24 cellular contexts compared by ENCODE assay signal in genomic region chr21:35006248-35006647, GRCh38. TPM values are rescaled to one million over a fixed set of nuclear protein-coding genes. Genes with fewer than 3 reads are reported as not detected.
A peak's percentile ranks its signal among the peaks of the same experiment; 100 is the strongest.
DNase-seq lines count a peak whose midpoint lies in the region; ATAC-seq, FAIRE-seq and TF ChIP-seq lines count a peak whose summit lies in the region.
"Had no signal": no experiment of that assay in that cellular context is flagged by ENCODE, and none has a peak within 500 bp of the region (broad histone marks: within the 10 kb centered on the region; RNA-seq: fewer than 3 reads in every experiment).

No MANE protein-coding gene starts in this region.

- H3K4me2 ChIP-seq in IMR-90 (ENCODE audit: low read depth, low read length) (no peak overlapping the region), K562 (ENCODE audit: insufficient read depth, low read length) (no peak overlapping the region)
- H3K4me2 ChIP-seq: GM23338, SK-N-SH had no signal

- peak overlapping the region; percentile 75 for H3K27ac Mint-ChIP-seq in CD4-positive, alpha-beta T cell
- H3K27ac Mint-ChIP-seq: GM23338 had no signal

- H3K18ac ChIP-seq in IMR-90 (ENCODE audit: low read depth, low read length), result no peak overlapping the region

- H2BK5ac ChIP-seq in IMR-90 (ENCODE audit: low read depth, low read length, poor library complexity, severe bottlenecking), result no peak overlapping the region

- H4K20me1 ChIP-seq in IMR-90 (ENCODE audit: insufficient read depth, low read length) (no peaks in the 10 kb centered on the region), K562 (replicated peaks; ENCODE audit: control insufficient read depth, insufficient read depth, low read length) (no peaks in the 10 kb centered on the region)

- H3K36me3 ChIP-seq in IMR-90 (ENCODE audit: control insufficient read depth, insufficient read depth, low read length), result no peaks in the 10 kb centered on the region
- H3K36me3 ChIP-seq in K562 (ENCODE audit: control insufficient read depth, insufficient read depth, low read length), result no peaks in the 10 kb centered on the region
- peaks cover 4% of the 10 kb centered on the region for H3K36me3 ChIP-seq in neutrophil
- no peaks in the 10 kb centered on the region for H3K36me3 ChIP-seq in colonic mucosa
- H3K36me3 ChIP-seq: HAP-1 had no signal

- peak overlapping the region; percentile 48; the same call in 1 of the 2 replicates for H3K14ac ChIP-seq in IMR-90 (replicated peaks; ENCODE audit: low read depth, low read length)

- H2BK120ac ChIP-seq in IMR-90 (ENCODE audit: low read depth, low read length), result peak overlapping the region; percentile 94

- BruUV-seq in IMR-90 (replicated peaks; lab: Mats Ljungman, UMichigan), result no TSS peak
- BruUV-seq in K562 (replicated peaks; lab: Mats Ljungman, UMichigan), result no TSS peak

- TF ChIP-seq EP300 in K562 (IDR thresholded peaks at IDR 0.05; ENCODE audit: low read length), result no peak

- no peak overlapping the region for H3K56ac ChIP-seq in IMR-90 (ENCODE audit: extremely low read depth, insufficient read depth, low read length)

- peak overlapping the region; percentile 5 for H2AK5ac ChIP-seq in IMR-90 (ENCODE audit: low read depth, low read length)

- no peaks in the 10 kb centered on the region for H3K79me2 ChIP-seq in K562 (ENCODE audit: control insufficient read depth, insufficient read depth, low read length)

- peaks cover 23% of the 10 kb centered on the region for H3K9me1 ChIP-seq in IMR-90 (ENCODE audit: insufficient read depth, low read length)
- H3K9me1 ChIP-seq in K562 (ENCODE audit: control insufficient read depth, insufficient read depth, low read length), result no peaks in the 10 kb centered on the region

- in situ Hi-C loops in IMR-90 (cut with MboI; ENCODE audit: low sequenced_read_pairs) (no loop called here), K562 (cut with MboI) (no loop called here)

- dilution Hi-C loops in IMR-90 (cut with HindIII; ENCODE audit: low sequenced_read_pairs, unreplicated experiment), result no loop called here

- H3K27ac ChIP-seq in CD4-positive, alpha-beta T cell (ENCODE audit: low read depth, low read length), result no peak overlapping the region
- H3K27ac ChIP-seq in IMR-90 (ENCODE audit: insufficient read depth, low read length) (no peak overlapping the region), K562 (ENCODE audit: extremely low read depth, low read depth, low read length) (no peak overlapping the region), neutrophil (peak overlapping the region; percentile 35), colonic mucosa (no peak overlapping the region)
- H3K27ac ChIP-seq: C4-2B, HL-60 had no signal

- TF ChIP-seq CTCF in CD4-positive, alpha-beta T cell (IDR thresholded peaks at IDR 0.05), result no peak
- TF ChIP-seq CTCF in IMR-90 (conservative IDR thresholded peaks at IDR 0.05; ENCODE audit: low read depth, low read length) (no peak), K562 (IDR thresholded peaks at IDR 0.05 in 2 of 3, conservative IDR thresholded peaks at IDR 0.05 in 1 of 3; ENCODE audit: insufficient read depth in 2 of 3, low read depth in 1 of 3, low read length in 3 of 3) (no peak), neutrophil (IDR thresholded peaks at IDR 0.05) (no peak), colonic mucosa (IDR thresholded peaks at IDR 0.05) (no peak)

- H2AFZ ChIP-seq in IMR-90 (replicated peaks; ENCODE audit: low read length, poor library complexity) (no peak overlapping the region), K562 (ENCODE audit: low read depth, low read length) (peak overlapping the region; percentile 7; the same call in 1 of the 2 replicates)
- H2AFZ ChIP-seq: GM23338 had no signal

- H3K4me1 ChIP-seq in IMR-90 (ENCODE audit: control insufficient read depth, insufficient read depth, low read length), result peaks cover 15% of the 10 kb centered on the region
- H3K4me1 ChIP-seq in K562 (replicated peaks in 1 of 2; ENCODE audit: control insufficient read depth in 2 of 2, insufficient read depth in 2 of 2, low read length in 2 of 2), result peaks cover 3 to 28% of the 10 kb centered on the region in 2 experiments; a peak in 4 of 5 replicates
- peaks cover 8 to 21% of the 10 kb centered on the region in 2 experiments for H3K4me1 ChIP-seq in neutrophil (ENCODE audit: control insufficient read depth in 1 of 2, insufficient read depth in 1 of 2, low read depth in 1 of 2, low read length in 1 of 2)
- no peaks in the 10 kb centered on the region for H3K4me1 ChIP-seq in colonic mucosa
- H3K4me1 ChIP-seq: HAP-1 had no signal

- no peak for FAIRE-seq in K562 (lab: Jason Lieb, UNC)
- FAIRE-seq: G401.6, GM12892, HepG2 had no signal

- no peaks in the 10 kb centered on the region for H3K27me3 Mint-ChIP-seq in CD4-positive, alpha-beta T cell

- peak overlapping the region; percentile 89 for H3K4ac ChIP-seq in IMR-90 (ENCODE audit: low read depth, low read length)

- H3K36me3 Mint-ChIP-seq in CD4-positive, alpha-beta T cell (ENCODE audit: low read depth), result peaks cover 72% of the 10 kb centered on the region

- no peak overlapping the region; a peak in 1 of 4 replicates for H4K8ac ChIP-seq in IMR-90 (ENCODE audit: low read depth in 2 of 2, low read length in 2 of 2)

- no peaks in the 10 kb centered on the region for H3K9me3 ChIP-seq in CD4-positive, alpha-beta T cell (ENCODE audit: control insufficient read depth, low read length)
- H3K9me3 ChIP-seq in IMR-90 (ENCODE audit: control insufficient read depth, insufficient read depth, low read length), result no peaks in the 10 kb centered on the region
- H3K9me3 ChIP-seq in K562 (replicated peaks; ENCODE audit: control insufficient read depth, insufficient read depth, low read depth, low read length), result no peaks in the 10 kb centered on the region
- no peaks in the 10 kb centered on the region for H3K9me3 ChIP-seq in neutrophil
- H3K9me3 ChIP-seq in colonic mucosa, result no peaks in the 10 kb centered on the region
- H3K9me3 ChIP-seq: HAP-1, SK-N-SH had no signal

- H2BK20ac ChIP-seq in IMR-90 (ENCODE audit: low read depth, low read length), result peak overlapping the region; percentile 11; the same call in 1 of the 2 replicates

- peak overlapping the region; percentile 90; the same call in 1 of the 3 replicates for H2BK15ac ChIP-seq in IMR-90 (ENCODE audit: low read depth, low read length)

- H4K5ac ChIP-seq in IMR-90 (ENCODE audit: low read depth, low read length), result no peak overlapping the region

- H3K9ac ChIP-seq in IMR-90 (ENCODE audit: low read depth, low read length) (no peak overlapping the region), K562 (ENCODE audit: insufficient read depth in 1 of 2, low read depth in 2 of 2, low read length in 2 of 2) (no peak overlapping the region), colonic mucosa (ENCODE audit: low read depth in 2 of 2, low read length in 2 of 2) (no peak overlapping the region)
- H3K9ac ChIP-seq: SK-N-SH had no signal

- no peak overlapping the region for H3K4me3 ChIP-seq in IMR-90 (ENCODE audit: insufficient read depth, low read depth, low read length)
- no peak overlapping the region for H3K4me3 ChIP-seq in K562
- H3K4me3 ChIP-seq in neutrophil (ENCODE audit: low read depth in 1 of 2, low read length in 1 of 2), result no peak overlapping the region
- no peak overlapping the region for H3K4me3 ChIP-seq in colonic mucosa
- H3K4me3 ChIP-seq: GM23338, HAP-1 had no signal

- ATAC-seq in CD4-positive, alpha-beta T cell (ENCODE audit: poor library complexity), result no peak
- ATAC-seq in IMR-90 (ENCODE audit: low read depth) (no peak), K562 (no peak)
- ATAC-seq: GM23338, HepG2, Panc1 had no signal

- no peak for TF ChIP-seq POLR2A in IMR-90 (IDR thresholded peaks at IDR 0.05; ENCODE audit: low read depth, low read length)
- no peak for TF ChIP-seq POLR2A in K562 (conservative IDR thresholded peaks at IDR 0.05)

- CTCF ChIA-PET in CD4-positive, alpha-beta T cell (lab: Charles Lee), result interaction anchor here (1.0 to 2.0 kb wide), 2 partner anchors 23 to 117 kb away, joined by 3 to 6 read pairs; no protein-coding TSS in a partner anchor
- CTCF ChIA-PET in IMR-90 (lab: Yijun Ruan, JAX), result no interaction called here
- CTCF ChIA-PET in K562 (lab: Yijun Ruan, JAX; ENCODE audit: low intra/inter-chr PET ratio), result no interaction called here

- peaks cover 0 to 20% of the 10 kb centered on the region in 2 experiments; a peak in 2 of 4 replicates for H3K79me1 ChIP-seq in IMR-90 (ENCODE audit: low read depth in 1 of 2, low read length in 2 of 2)

- POLR2A ChIA-PET in CD4-positive, alpha-beta T cell (lab: Charles Lee), result interaction anchor here (1.0 to 1.5 kb wide), 2 partner anchors 18 to 19 kb away, joined by 3 to 6 read pairs; no protein-coding TSS in a partner anchor
- POLR2A ChIA-PET in IMR-90 (lab: Charles Lee; ENCODE audit: unreplicated experiment), result no interaction called here
- POLR2A ChIA-PET in K562 (lab: Yijun Ruan, JAX), result interaction anchor here (1.0 to 2.0 kb wide), 4 partner anchors 10 to 20 kb away, joined by 3 to 5 read pairs (median 4); no protein-coding TSS in a partner anchor

- H3K4me1 Mint-ChIP-seq in CD4-positive, alpha-beta T cell (ENCODE audit: low read depth), result peaks cover 98% of the 10 kb centered on the region
- H3K4me1 Mint-ChIP-seq: GM23338 had no signal

- WGBS in IMR-90 (ENCODE audit: extremely low coverage in 2 of 2, insufficient read length in 1 of 2), 2 experiments, result 100% methylated on average over 2 of the region's 3 CpGs; no CpG with 5 or more reads in 1 of the 2 experiments
- 78% methylated on average over 3 of the region's 3 CpGs for WGBS in K562 (ENCODE audit: insufficient coverage, low coverage, missing lambda C conversion rate)

- H3K4me3 Mint-ChIP-seq in CD4-positive, alpha-beta T cell, result peak overlapping the region; percentile 1
- H3K4me3 Mint-ChIP-seq: GM23338 had no signal

- TF ChIP-seq RAD21 in IMR-90 (IDR thresholded peaks at IDR 0.05; ENCODE audit: low read length) (no peak), K562 (CRISPR knock-in tag; conservative IDR thresholded peaks at IDR 0.05 in 1 of 2, IDR thresholded peaks at IDR 0.05 in 1 of 2) (no peak)

- H2AK9ac ChIP-seq in IMR-90 (replicated peaks; ENCODE audit: low read depth, low read length, poor library complexity), result no peak overlapping the region

- no peaks in the 10 kb centered on the region for H3K27me3 ChIP-seq in CD4-positive, alpha-beta T cell (ENCODE audit: control insufficient read depth, insufficient read depth, low read length)
- no peaks in the 10 kb centered on the region for H3K27me3 ChIP-seq in IMR-90 (ENCODE audit: control insufficient read depth, insufficient read depth, low read length)
- no peaks in the 10 kb centered on the region for H3K27me3 ChIP-seq in K562 (ENCODE audit: control insufficient read depth in 2 of 2, insufficient read depth in 2 of 2, low read length in 2 of 2)
- no peaks in the 10 kb centered on the region for H3K27me3 ChIP-seq in neutrophil
- H3K27me3 ChIP-seq in colonic mucosa, result no peaks in the 10 kb centered on the region

- no peaks in the 10 kb centered on the region for H3K9me3 Mint-ChIP-seq in CD4-positive, alpha-beta T cell
- H3K9me3 Mint-ChIP-seq: GM23338 had no signal

- no peak overlapping the region for H3K23ac ChIP-seq in IMR-90 (ENCODE audit: low read depth, low read length)

- no peak for DNase-seq in CD4-positive, alpha-beta T cell
- DNase-seq in IMR-90 (no peak), K562 (ENCODE audit: extremely low read depth in 1 of 4, low spot score in 3 of 4) (no peak), posterior vena cava (ENCODE audit: low spot score) (no peak), NCI-H128 (lab: John Stamatoyannopoulos, UW; ENCODE audit: unreplicated experiment) (no peak), colonic mucosa (no peak), head of caudate nucleus (no peak)
- DNase-seq: ACHN, COR-L47, KG1, NCI-H1105, NCI-H226, NCI-H774, SIG-M5, SK-N-SH had no signal

- H4K91ac ChIP-seq in IMR-90 (ENCODE audit: insufficient read depth, low read depth, low read length), result peak overlapping the region; percentile 50; the same call in 1 of the 2 replicates

- intact Hi-C loops in CD4-positive, alpha-beta T cell (cut with DNase I, micrococcal nuclease), result no loop called here
- intact Hi-C loops in IMR-90 (cut with micrococcal nuclease) (no loop called here), K562 (cut with micrococcal nuclease) (no loop called here), posterior vena cava (cut with DNase I) (no loop called here), colonic mucosa (cut with DNase I) (no loop called here), head of caudate nucleus (cut with DNase I) (no loop called here)

RNA-seq across cellular contexts. Expression of gene RUNX1, which starts 42.9 kb away (rescaled TPM):
- 10 to 100 TPM; 71.7 to 74.3 TPM for total RNA-seq in CD4-positive, alpha-beta T cell
- 16.7 and 56.5 TPM in 2 replicates for total RNA-seq in IMR-90 (2012; rRNA removed)
- 34.5 and 45.0 TPM in 2 replicates for polyA plus RNA-seq in IMR-90 (2012; rRNA removed)
- 33.2 and 58.6 TPM in 2 replicates for polyA plus RNA-seq in IMR-90 (2012; cell fraction: cytosol; rRNA removed)
- polyA plus RNA-seq in IMR-90 (2012; cell fraction: nucleus; rRNA removed; ENCODE audit: low replicate concordance), result 85.5 and 137 TPM in 2 replicates
- 167 and 196 TPM in 2 replicates for total RNA-seq in K562 (2011; cell fraction: chromatin; rRNA removed; ENCODE audit: low replicate concordance)
- 104 and 114 TPM in 2 replicates for total RNA-seq in K562 (2011; cell fraction: nucleolus; rRNA removed)
- 135 and 188 TPM in 2 replicates for total RNA-seq in K562 (2011; cell fraction: nucleoplasm; rRNA removed)
- total RNA-seq in K562 (2014; rRNA removed), result 20.8 and 27.3 TPM in 2 replicates
- total RNA-seq in K562 (2014; rRNA removed; fragmentation: Illumina TruSeq; extraction: Trizol), result 13.8 TPM in 2 replicates
- 8.8 and 9.8 TPM in 2 replicates for total RNA-seq in K562 (2015; rRNA removed; fragmentation: Illumina TruSeq; extraction: Trizol)
- 62.2 and 68.6 TPM in 2 replicates for total RNA-seq in K562 (2021)
- polyA plus RNA-seq in K562 (2011; rRNA removed), result 15.9 and 17.8 TPM in 2 replicates
- 7.6 and 12.6 TPM in 2 replicates for polyA plus RNA-seq in K562 (2011; cell fraction: cytosol; rRNA removed)
- polyA plus RNA-seq in K562 (2011; cell fraction: nucleus; rRNA removed), result 50.6 and 80.8 TPM in 2 replicates
- 19.4 and 60.9 TPM in 2 replicates for polyA plus RNA-seq in K562 (2012)
- polyA plus RNA-seq in K562 (2014; fragmentation: Illumina TruSeq; extraction: Trizol), result 22.7 and 26.7 TPM in 2 replicates
- polyA plus RNA-seq in K562 (2014; fragmentation: Nextera tagmentation; extraction: Ambion mirVana), result 1 to 10 TPM; 2.2 to 4.5 TPM
- polyA plus RNA-seq in K562 (2014; rRNA removed), result 20.1 and 30.6 TPM in 2 replicates
- polyA minus RNA-seq in K562 (2011; rRNA and poly(A)+ RNA removed), result 29.0 and 39.2 TPM in 2 replicates
- 10.4 and 28.6 TPM in 2 replicates for polyA minus RNA-seq in K562 (2011; cell fraction: cytosol; rRNA and poly(A)+ RNA removed)
- polyA minus RNA-seq in K562 (2011; cell fraction: nucleus; rRNA and poly(A)+ RNA removed), result 119 and 149 TPM in 2 replicates
- 10 to 100 TPM; 39.6 to 59.3 TPM for total RNA-seq in posterior vena cava
- 10 to 100 TPM; 21.3 to 23.0 TPM for total RNA-seq in colonic mucosa
